ENCODE assay signal across 12 cellular contexts in genomic region chr7:41103331-41103730, GRCh38.
DNase-seq lines count a peak whose midpoint lies in the region; ATAC-seq and TF ChIP-seq lines count a peak whose summit lies in the region.
"Had no signal": no experiment of that assay in that cellular context is flagged by ENCODE, and none has a peak within 500 bp of the region (broad histone marks: within the 10 kb centered on the region; RNA-seq: fewer than 3 reads in every experiment).

No MANE protein-coding gene starts in this region.

- no peaks in the 10 kb centered on the region for H3K36me3 ChIP-seq in CD4-positive, alpha-beta memory T cell (ENCODE audit: insufficient read depth, low read length)

- no peaks in the 10 kb centered on the region for H3K27me3 ChIP-seq in CD4-positive, alpha-beta memory T cell (ENCODE audit: insufficient read depth, low read length)

- no peak overlapping the region for H3K27ac ChIP-seq in CD4-positive, alpha-beta memory T cell (ENCODE audit: low read depth, low read length)
- H3K27ac ChIP-seq: C4-2B had no signal

- DNase-seq in GM10248 (ENCODE audit: extremely low spot score) (peak; percentile 15), NCI-H774 (lab: John Stamatoyannopoulos, UW) (no peak)
- DNase-seq in central memory CD4-positive, alpha-beta T cell, result no peak
- DNase-seq in CD4-positive, alpha-beta memory T cell, result no peak
- DNase-seq: immature natural killer cell, MM.1S had no signal

- H3K4me3 Mint-ChIP-seq in CD4-positive, alpha-beta memory T cell, result no peak overlapping the region
- H3K4me3 Mint-ChIP-seq: dendritic cell treated with granulocyte-macrophage colony-stimulating factor and Interleukin-4, amounts not matched to agents 40 ng/mL and 50 ng/mL, for 4 days; immature natural killer cell had no signal

- no peaks in the 10 kb centered on the region for H3K27me3 Mint-ChIP-seq in CD4-positive, alpha-beta memory T cell
- H3K27me3 Mint-ChIP-seq: dendritic cell treated with granulocyte-macrophage colony-stimulating factor and Interleukin-4, amounts not matched to agents 40 ng/mL and 50 ng/mL, for 4 days had no signal

- no peaks in the 10 kb centered on the region for H3K4me1 Mint-ChIP-seq in CD4-positive, alpha-beta memory T cell
- H3K4me1 Mint-ChIP-seq: immature natural killer cell had no signal

- ATAC-seq in GM21526 (IDR thresholded peaks at IDR 0.05; ENCODE audit: low FRiP score, unreplicated experiment), result peak; percentile 67
- peak; percentile 78 for ATAC-seq in HG03565 (IDR thresholded peaks at IDR 0.05; ENCODE audit: unreplicated experiment)
- peak; percentile 35 for ATAC-seq in esophagus mucosa
- no peak for ATAC-seq in HG03521 (IDR thresholded peaks at IDR 0.05; ENCODE audit: unreplicated experiment)

- intact Hi-C loops in CD4-positive, alpha-beta memory T cell (cut with micrococcal nuclease), result no loop called here

- H3K36me3 Mint-ChIP-seq in CD4-positive, alpha-beta memory T cell, result no peaks in the 10 kb centered on the region
- H3K36me3 Mint-ChIP-seq: immature natural killer cell had no signal

- no peak for TF ChIP-seq CTCF in GM10248 (IDR thresholded peaks at IDR 0.05; ENCODE audit: control extremely low read depth, extremely low read depth, low read depth, missing control alignments)

- POLR2A ChIA-PET in GM10248 (lab: Yijun Ruan, JAX), result no interaction called here
- POLR2A ChIA-PET in CD4-positive, alpha-beta memory T cell (lab: Charles Lee; ENCODE audit: partially characterized antibody), result no interaction called here

- no peaks in the 10 kb centered on the region for H3K9me3 ChIP-seq in CD4-positive, alpha-beta memory T cell (ENCODE audit: control insufficient read depth in 1 of 2, low read length in 2 of 2)

- H3K4me1 ChIP-seq in CD4-positive, alpha-beta memory T cell (ENCODE audit: insufficient read depth, low read length), result no peaks in the 10 kb centered on the region

- peaks cover 5 to 18% (median 10%) of the 10 kb centered on the region in 8 donors for H3K9me3 Mint-ChIP-seq in CD4-positive, alpha-beta memory T cell

- H3K4me3 ChIP-seq in CD4-positive, alpha-beta memory T cell (ENCODE audit: low read length in 2 of 2), result no peak overlapping the region

- CTCF ChIA-PET in GM10248 (lab: Yijun Ruan, JAX), result interaction anchor here (1.3 to 1.7 kb wide), 3 partner anchors 9 to 13 kb away, joined by 3 to 5 read pairs (median 4); no protein-coding TSS in a partner anchor
- CTCF ChIA-PET in CD4-positive, alpha-beta memory T cell (lab: Charles Lee; ENCODE audit: partially characterized antibody), result no interaction called here

- H3K27ac Mint-ChIP-seq in CD4-positive, alpha-beta memory T cell, result no peak overlapping the region
- H3K27ac Mint-ChIP-seq: dendritic cell treated with granulocyte-macrophage colony-stimulating factor and Interleukin-4, amounts not matched to agents 40 ng/mL and 50 ng/mL, for 4 days; immature natural killer cell had no signal
